24 cellular contexts compared by ENCODE assay signal in the genomic region with DNA sequence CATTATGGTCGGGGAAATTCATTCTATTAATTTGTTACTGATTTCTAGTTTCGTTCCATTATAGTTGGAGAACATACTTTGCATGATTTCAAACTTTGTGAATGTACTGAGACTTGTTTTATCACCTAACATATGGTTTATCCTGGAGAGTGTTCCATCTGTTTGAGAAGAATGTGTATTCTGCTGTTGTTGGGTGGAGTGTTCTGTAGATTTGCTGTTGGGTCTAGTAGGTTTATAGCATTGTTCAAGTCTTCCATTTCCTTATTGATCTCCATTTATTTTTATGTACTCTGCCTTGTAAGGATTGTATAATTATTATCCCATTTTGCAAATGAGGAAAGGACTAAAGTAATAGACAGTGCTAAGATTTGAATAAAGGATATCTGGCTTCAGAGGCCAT.
"Had no signal": no experiment of that assay in that cellular context is flagged by ENCODE, and none has a peak within 500 bp of the region (broad histone marks: within the 10 kb centered on the region; RNA-seq: fewer than 3 reads in every experiment).

No MANE protein-coding gene starts in this region.

- H3K9me3 Mint-ChIP-seq: activated CD4-positive, alpha-beta memory T cell treated with anti-CD3 and anti-CD28 coated beads for 36 hours; activated CD4-positive, alpha-beta T cell treated with anti-CD3 and anti-CD28 coated beads, Interleukin-2, amount 10 ng/mL, durations not matched to agents 7 days and 5 days; activated naive CD4-positive, alpha-beta T cell treated with anti-CD3 and anti-CD28 coated beads, Interleukin-2, amount 50 U/mL, for 72 hours; activated naive CD8-positive, alpha-beta T cell treated with anti-CD3 and anti-CD28 coated beads, Interleukin-2, amount 50 U/mL, for 24 hours; activated T-cell treated with anti-CD3 and anti-CD28 coated beads, Interleukin-2, amount 50 U/mL, for 4 hours; brain; T-cell had no signal

- H3K27ac ChIP-seq: SK-N-MC, VCaP had no signal

- H3K4me3 ChIP-seq: SK-N-MC had no signal

- H3K4me3 Mint-ChIP-seq: activated CD4-positive, alpha-beta memory T cell treated with anti-CD3 and anti-CD28 coated beads for 36 hours; activated CD4-positive, alpha-beta T cell treated with anti-CD3 and anti-CD28 coated beads, Interleukin-2, amount 10 ng/mL, durations not matched to agents 7 days and 5 days; activated naive CD8-positive, alpha-beta T cell treated with anti-CD3 and anti-CD28 coated beads, Interleukin-2, amount 50 U/mL, for 24 hours; activated T-cell treated with anti-CD3 and anti-CD28 coated beads, Interleukin-2, amount 50 U/mL, for 4 hours; brain; T-cell had no signal

- H3K27ac Mint-ChIP-seq: activated CD4-positive, alpha-beta memory T cell treated with anti-CD3 and anti-CD28 coated beads for 36 hours; activated CD4-positive, alpha-beta T cell treated with anti-CD3 and anti-CD28 coated beads, Interleukin-2, amount 10 ng/mL, durations not matched to agents 7 days and 5 days; activated naive CD4-positive, alpha-beta T cell treated with anti-CD3 and anti-CD28 coated beads, Interleukin-2, amount 50 U/mL, for 72 hours; activated naive CD8-positive, alpha-beta T cell treated with anti-CD3 and anti-CD28 coated beads, Interleukin-2, amount 50 U/mL, for 24 hours; brain; T-cell had no signal

- DNase-seq: activated CD4-positive, alpha-beta memory T cell treated with anti-CD3 and anti-CD28 coated beads for 36 hours; activated CD4-positive, alpha-beta T cell treated with anti-CD3 and anti-CD28 coated beads, Interleukin-2, amount 10 ng/mL, durations not matched to agents 7 days and 5 days; activated CD4-positive, CD25-positive, alpha-beta regulatory T cell; activated CD8-positive, alpha-beta memory T cell treated with anti-CD3 and anti-CD28 coated beads for 24 hours; activated effector memory CD4-positive, alpha-beta T cell treated with anti-CD3 and anti-CD28 coated beads, Interleukin-2, amount 50 U/mL, for 16 hours; activated naive CD4-positive, alpha-beta T cell treated with Interleukin-2 at 50 U/mL for 16 hours; activated naive CD8-positive, alpha-beta T cell treated with anti-CD3 and anti-CD28 coated beads, Interleukin-2, amount 50 U/mL, for 24 hours; activated T-cell treated with anti-CD3 and anti-CD28 coated beads, Interleukin-2, amount 50 U/mL, for 4 hours; amygdala; Karpas-422; MM.1S; NCI-H146; NCI-H187 treated with DMSO at 0.1 percent for 48 hours; NCI-H2081 treated with DMSO at 0.1 percent for 48 hours; NCI-H446; NCI-H524 treated with DMSO at 0.1 percent for 48 hours; NCI-H774; OCI-M1; RPMI8226; T-cell had no signal

- H3K27me3 Mint-ChIP-seq: activated CD4-positive, alpha-beta memory T cell treated with anti-CD3 and anti-CD28 coated beads for 36 hours; activated CD4-positive, alpha-beta T cell treated with anti-CD3 and anti-CD28 coated beads, Interleukin-2, amount 10 ng/mL, durations not matched to agents 7 days and 5 days; activated naive CD8-positive, alpha-beta T cell treated with anti-CD3 and anti-CD28 coated beads, Interleukin-2, amount 50 U/mL, for 24 hours; brain; T-cell had no signal
